Comparison of ENCODE assay signal across 8 cellular contexts in the genomic region with DNA sequence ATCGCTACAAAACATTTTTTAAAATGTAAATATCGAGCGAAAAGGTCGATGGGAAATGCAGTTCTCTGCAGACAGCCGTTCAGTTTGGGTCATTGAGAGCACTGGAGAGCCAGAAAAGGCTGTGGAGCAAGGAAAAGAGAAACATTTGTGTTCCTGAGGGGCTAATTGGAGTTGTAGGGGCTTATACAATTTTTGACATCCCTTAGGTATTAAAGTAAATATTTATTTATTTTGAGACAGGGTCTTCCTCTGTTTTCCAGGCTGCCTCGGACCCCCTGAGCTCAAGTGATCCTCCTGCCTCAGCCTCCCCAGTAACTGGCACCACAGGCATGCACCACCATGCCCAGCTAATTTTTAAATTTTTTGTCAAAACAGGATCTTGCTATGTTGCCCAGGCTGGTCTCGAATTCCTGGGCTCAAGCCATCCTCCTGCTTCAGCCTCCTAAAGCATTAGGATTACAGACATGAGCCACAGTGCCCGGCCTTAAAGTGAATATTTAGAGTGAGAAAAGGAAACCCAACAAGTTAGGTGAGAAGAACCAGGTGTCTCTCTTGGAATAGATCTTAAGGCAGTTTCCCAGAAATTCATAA. TPM values are rescaled to one million over a fixed set of nuclear protein-coding genes. Genes with fewer than 3 reads are reported as not detected.
DNase-seq lines count a peak whose midpoint lies in the region; ATAC-seq and TF ChIP-seq lines count a peak whose summit lies in the region.

No MANE protein-coding gene starts in this region.

- H3K9me3 Mint-ChIP-seq in activated CD4-positive, alpha-beta memory T cell treated with anti-CD3 and anti-CD28 coated beads for 36 hours: no peaks in the 10 kb centered on the region

- no peaks in the 10 kb centered on the region for H3K36me3 ChIP-seq in heart left ventricle
- H3K36me3 ChIP-seq in iPS-18a (ENCODE audit: control insufficient read depth, low read depth, low read length): no peaks in the 10 kb centered on the region
- no peaks in the 10 kb centered on the region for H3K36me3 ChIP-seq in suprapubic skin

- POLR2A ChIA-PET in activated CD4-positive, alpha-beta memory T cell treated with anti-CD3 and anti-CD28 coated beads for 36 hours (lab: Charles Lee): no interaction called here

- no peaks in the 10 kb centered on the region for H3K36me3 Mint-ChIP-seq in activated CD4-positive, alpha-beta memory T cell treated with anti-CD3 and anti-CD28 coated beads for 36 hours

- peak overlapping the region; percentile 83 for H3K4me3 Mint-ChIP-seq in activated CD4-positive, alpha-beta memory T cell treated with anti-CD3 and anti-CD28 coated beads for 36 hours

- TF ChIP-seq POLR2A in heart left ventricle (IDR thresholded peaks at IDR 0.05) (no peak), suprapubic skin (IDR thresholded peaks at IDR 0.05) (no peak)

- H3K4me1 Mint-ChIP-seq in activated CD4-positive, alpha-beta memory T cell treated with anti-CD3 and anti-CD28 coated beads for 36 hours (ENCODE audit: low read depth): peaks cover 44% of the 10 kb centered on the region

- H3K4me3 ChIP-seq in heart left ventricle (peak overlapping the region in 11 of 12 donors; percentile 17 to 80 (median 67)), iPS-18a (ENCODE audit: low read length) (peak overlapping the region; percentile 56), suprapubic skin (peak overlapping the region; percentile 60)

- H3K27ac ChIP-seq in heart left ventricle: peak overlapping the region; percentile 21 to 94 (median 87)
- peak overlapping the region; percentile 37 for H3K27ac ChIP-seq in iPS-18a (ENCODE audit: low read length)
- H3K27ac ChIP-seq in suprapubic skin: peak overlapping the region; percentile 73

- WGBS in heart left ventricle, 4 donors: 36 to 43% (median 39%) methylated on average over 8 of the region's 8 CpGs
- WGBS in suprapubic skin: 37% methylated on average over 8 of the region's 8 CpGs

- peaks cover 0 to 76% (median 41%) of the 10 kb centered on the region in 12 donors for H3K4me1 ChIP-seq in heart left ventricle
- peaks cover 3% of the 10 kb centered on the region for H3K4me1 ChIP-seq in iPS-18a (ENCODE audit: control insufficient read depth, low read depth, low read length)
- H3K4me1 ChIP-seq in suprapubic skin: peaks cover 51% of the 10 kb centered on the region

- H3K27me3 Mint-ChIP-seq in activated CD4-positive, alpha-beta memory T cell treated with anti-CD3 and anti-CD28 coated beads for 36 hours: no peaks in the 10 kb centered on the region

- H3K9me3 ChIP-seq in heart left ventricle (no peaks in the 10 kb centered on the region), iPS-18a (ENCODE audit: control insufficient read depth, low read depth, low read length) (no peaks in the 10 kb centered on the region), suprapubic skin (no peaks in the 10 kb centered on the region)

- DNase-seq in heart left ventricle: no peak
- DNase-seq in left ventricle myocardium superior: no peak
- DNase-seq in activated CD4-positive, alpha-beta memory T cell treated with anti-CD3 and anti-CD28 coated beads for 36 hours: no peak
- DNase-seq in suprapubic skin (ENCODE audit: low spot score in 2 of 2): no peak
- DNase-seq in AG08395 (ENCODE audit: low spot score): no peak
- no peak for DNase-seq in NCI-H2171 treated with DMSO at 0.1 percent for 48 hours (lab: John Stamatoyannopoulos, UW)

- H3K27me3 ChIP-seq in heart left ventricle (no peaks in the 10 kb centered on the region), iPS-18a (ENCODE audit: control insufficient read depth, insufficient read depth, low read length) (peaks cover 46% of the 10 kb centered on the region), suprapubic skin (no peaks in the 10 kb centered on the region)

- CTCF ChIA-PET in activated CD4-positive, alpha-beta memory T cell treated with anti-CD3 and anti-CD28 coated beads for 36 hours (lab: Charles Lee): interaction anchor here (1.2 kb wide), 1 partner anchor 82 kb away, joined by 3 read pairs; no protein-coding TSS in a partner anchor

- H3K9ac ChIP-seq in iPS-18a (ENCODE audit: low read length): peak overlapping the region; percentile 62

- ATAC-seq in heart left ventricle: no peak
- no peak for ATAC-seq in left ventricle myocardium superior
- ATAC-seq in HG02973 (IDR thresholded peaks at IDR 0.05; ENCODE audit: unreplicated experiment): no peak

- H3K27ac Mint-ChIP-seq in activated CD4-positive, alpha-beta memory T cell treated with anti-CD3 and anti-CD28 coated beads for 36 hours: peak overlapping the region; percentile 88

- TF ChIP-seq EP300 in suprapubic skin (IDR thresholded peaks at IDR 0.05): no peak

- TF ChIP-seq CTCF in heart left ventricle (IDR thresholded peaks at IDR 0.05) (no peak), suprapubic skin (IDR thresholded peaks at IDR 0.05) (no peak)

- intact Hi-C loops in heart left ventricle (cut with DNase I) (loop anchor here in 6 of 10 donors (1.0 to 5.0 kb wide), 7 partner anchors 19 to 69 kb away; a partner anchor contains a TSS), left ventricle myocardium superior (cut with micrococcal nuclease) (no loop called here)
- intact Hi-C loops in activated CD4-positive, alpha-beta memory T cell treated with anti-CD3 and anti-CD28 coated beads for 36 hours (cut with micrococcal nuclease): loop anchor here (1.0 to 5.0 kb wide), 7 partner anchors 20 to 539 kb away; a partner anchor contains a TSS

RNA-seq across cellular contexts. Expression of a gene that starts 0.8 kb away (rescaled TPM):
- total RNA-seq in heart left ventricle (10 to 100 TPM; 26.4 to 47.4 (median 31.9) TPM), left ventricle myocardium superior (33.8 TPM), suprapubic skin (10 to 100 TPM; 14.2 to 36.4 (median 26.1) TPM)
- polyA plus RNA-seq in heart left ventricle: 100 to 1,000 TPM in 1 of 2 donors, 10 to 100 TPM in 1; 39.2 to 113 TPM
- total RNA-seq in activated CD4-positive, alpha-beta memory T cell treated with anti-CD3 and anti-CD28 coated beads for 36 hours: 10 to 100 TPM; 79.7 to 82.3 TPM

RNA-seq across cellular contexts. Expression of a gene that starts 3.1 kb away (rescaled TPM):
- total RNA-seq in heart left ventricle (10 to 100 TPM in 4 of 9 donors, 1 to 10 TPM in 5; 3.1 to 23.6 (median 8.5) TPM), left ventricle myocardium superior (5.5 TPM), suprapubic skin (10 to 100 TPM; 18.6 to 27.4 (median 22.8) TPM)
- polyA plus RNA-seq in heart left ventricle: 1 to 10 TPM; 4.4 to 6.4 TPM
- total RNA-seq in activated CD4-positive, alpha-beta memory T cell treated with anti-CD3 and anti-CD28 coated beads for 36 hours: 1 to 10 TPM; 9.2 to 9.9 TPM

RNA-seq across cellular contexts. Expression of a gene that starts 12.5 kb away (rescaled TPM):
- total RNA-seq in heart left ventricle (10 to 100 TPM in 5 of 9 donors, 1 to 10 TPM in 3, not detected in 1; 3.5 to 73.1 (median 11.5) TPM), left ventricle myocardium superior (1.5 TPM), suprapubic skin (100 to 1,000 TPM; 182 to 452 (median 349) TPM)
- polyA plus RNA-seq in heart left ventricle: 10 to 100 TPM; 12.2 to 54.2 TPM
- not detected for total RNA-seq in activated CD4-positive, alpha-beta memory T cell treated with anti-CD3 and anti-CD28 coated beads for 36 hours

RNA-seq across cellular contexts. Expression of a gene that starts 19.1 kb away (rescaled TPM):
- 1 to 10 TPM in 6 of 9 donors, under 1 TPM in 3; 0.19 to 3.0 (median 1.9) TPM for total RNA-seq in heart left ventricle
- polyA plus RNA-seq in heart left ventricle: 1 to 10 TPM; 1.3 to 2.9 TPM
- 1.2 TPM for total RNA-seq in left ventricle myocardium superior
- total RNA-seq in activated CD4-positive, alpha-beta memory T cell treated with anti-CD3 and anti-CD28 coated beads for 36 hours: 1 to 10 TPM; 3.3 to 3.4 TPM
- 10 to 100 TPM in 2 of 4 donors, 1 to 10 TPM in 2; 4.1 to 26.3 (median 13.8) TPM for total RNA-seq in suprapubic skin

RNA-seq across cellular contexts. Expression of a gene that starts 52.2 kb away (rescaled TPM):
- total RNA-seq in heart left ventricle: 10 to 100 TPM in 7 of 9 donors, 1 to 10 TPM in 2; 3.5 to 27.7 (median 15.9) TPM
- polyA plus RNA-seq in heart left ventricle: 10 to 100 TPM in 1 of 2 donors, 1 to 10 TPM in 1; 3.6 to 11.3 TPM
- total RNA-seq in left ventricle myocardium superior: 9.9 TPM
- 10 to 100 TPM; 57.5 to 60.9 TPM for total RNA-seq in activated CD4-positive, alpha-beta memory T cell treated with anti-CD3 and anti-CD28 coated beads for 36 hours
- total RNA-seq in suprapubic skin: 100 to 1,000 TPM; 359 to 639 (median 494) TPM

Comparison
In these comparisons a context has a peak if more than half of its experiments do, and no peak if none do; other contexts are left out.
1. H3K27ac ChIP-seq: peak in every context shown above with its lines; median percentile 87 in heart left ventricle; 73 in suprapubic skin; 37 in iPS-18a.